ENCODE assay signal across 12 cellular contexts in the genomic region with DNA sequence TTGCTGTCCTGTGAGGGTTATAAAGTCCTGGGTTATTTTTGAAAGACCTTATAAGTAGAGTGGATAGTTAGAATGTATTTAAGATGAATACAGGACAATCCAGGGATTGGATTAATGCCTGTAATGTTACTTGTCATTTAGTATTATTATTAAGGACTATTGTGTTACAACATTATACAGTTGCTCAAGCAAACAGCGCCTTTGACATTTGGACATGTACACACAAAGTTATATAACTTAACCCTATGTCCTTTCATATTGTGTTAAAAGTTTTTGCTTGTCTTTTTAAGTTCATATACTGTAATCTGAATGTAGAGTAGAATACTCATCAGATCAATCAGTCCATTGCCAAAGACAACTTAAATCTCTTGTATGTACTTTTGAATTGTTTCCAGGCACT. TPM values are rescaled to one million over a fixed set of nuclear protein-coding genes. Genes with fewer than 3 reads are reported as not detected.
"Had no signal": no experiment of that assay in that cellular context is flagged by ENCODE, and none has a peak within 500 bp of the region (broad histone marks: within the 10 kb centered on the region; RNA-seq: fewer than 3 reads in every experiment).

No MANE protein-coding gene starts in this region.

- H3K27ac Mint-ChIP-seq: activated B cell treated with CpG ODN at 0.5 μM for 24 hours; activated CD4-positive, alpha-beta T cell treated with anti-CD3 and anti-CD28 coated beads, Interleukin-2, amount 10 ng/mL, durations not matched to agents 24 days and 14 days; activated naive CD4-positive, alpha-beta T cell treated with anti-CD3 and anti-CD28 coated beads for 36 hours; activated T-helper 1 cell treated with anti-CD3 and anti-CD28 coated beads, Interleukin-12 subunit alpha, Interleukin-12 subunit beta, Interleukin-2, Interleukin-4 antibody, amounts not matched to agents 30 ng/mL and 10 ng/mL and 1 ng/mL, durations not matched to agents 14 hours and 24 hours and 36 hours; endodermal cell; stimulated activated naive CD8-positive, alpha-beta T cell treated with anti-CD3 and anti-CD28 coated beads, Interleukin-15, amount 100 ng/mL, for 72 hours had no signal

- DNase-seq: activated B cell treated with CpG ODN at 0.5 μM for 24 hours; activated CD4-positive, alpha-beta T cell treated with anti-CD3 and anti-CD28 coated beads, Interleukin-2, amount 10 ng/mL, durations not matched to agents 24 days and 14 days; activated naive CD4-positive, alpha-beta T cell treated with anti-CD3 and anti-CD28 coated beads for 36 hours; dermis blood vessel endothelial cell; endodermal cell; stimulated activated CD4-positive, alpha-beta T cell treated with anti-CD3 and anti-CD28 coated beads, Interleukin-4, amount 100 ng/mL, for 4 hours; stimulated activated naive CD8-positive, alpha-beta T cell treated with anti-CD3 and anti-CD28 coated beads, Interleukin-15, amount 100 ng/mL, for 72 hours; T-helper 2 cell had no signal

- H3K4me1 Mint-ChIP-seq: central memory CD8-positive, alpha-beta T cell had no signal

- FAIRE-seq: TTC549, urothelium cell line had no signal

- H3K4me3 Mint-ChIP-seq: activated B cell treated with CpG ODN at 0.5 μM for 24 hours; activated CD4-positive, alpha-beta T cell treated with anti-CD3 and anti-CD28 coated beads, Interleukin-2, amount 10 ng/mL, durations not matched to agents 24 days and 14 days; activated naive CD4-positive, alpha-beta T cell treated with anti-CD3 and anti-CD28 coated beads for 36 hours; activated T-helper 1 cell treated with anti-CD3 and anti-CD28 coated beads, Interleukin-12 subunit alpha, Interleukin-12 subunit beta, Interleukin-2, Interleukin-4 antibody, amounts not matched to agents 30 ng/mL and 10 ng/mL and 1 ng/mL, durations not matched to agents 14 hours and 24 hours and 36 hours; central memory CD8-positive, alpha-beta T cell; endodermal cell; stimulated activated naive CD8-positive, alpha-beta T cell treated with anti-CD3 and anti-CD28 coated beads, Interleukin-15, amount 100 ng/mL, for 72 hours had no signal

- H3K9me3 Mint-ChIP-seq: activated B cell treated with CpG ODN at 0.5 μM for 24 hours; activated CD4-positive, alpha-beta T cell treated with anti-CD3 and anti-CD28 coated beads, Interleukin-2, amount 10 ng/mL, durations not matched to agents 24 days and 14 days; activated naive CD4-positive, alpha-beta T cell treated with anti-CD3 and anti-CD28 coated beads for 36 hours; activated T-helper 1 cell treated with anti-CD3 and anti-CD28 coated beads, Interleukin-12 subunit alpha, Interleukin-12 subunit beta, Interleukin-2, Interleukin-4 antibody, amounts not matched to agents 30 ng/mL and 10 ng/mL and 1 ng/mL, durations not matched to agents 14 hours and 24 hours and 36 hours; central memory CD8-positive, alpha-beta T cell; endodermal cell; stimulated activated naive CD8-positive, alpha-beta T cell treated with anti-CD3 and anti-CD28 coated beads, Interleukin-15, amount 100 ng/mL, for 72 hours had no signal

- ATAC-seq: stimulated activated naive CD8-positive, alpha-beta T cell treated with anti-CD3 and anti-CD28 coated beads, Interleukin-15, amount 100 ng/mL, for 72 hours had no signal

RNA-seq across cellular contexts. Expression of a gene that starts 2.0 kb away (rescaled TPM):
- total RNA-seq: activated B cell treated with CpG ODN at 0.5 μM for 24 hours; activated CD4-positive, alpha-beta T cell treated with anti-CD3 and anti-CD28 coated beads, Interleukin-2, amount 10 ng/mL, durations not matched to agents 24 days and 14 days; activated naive CD4-positive, alpha-beta T cell treated with anti-CD3 and anti-CD28 coated beads for 36 hours; activated T-helper 1 cell treated with anti-CD3 and anti-CD28 coated beads, Interleukin-12 subunit alpha, Interleukin-12 subunit beta, Interleukin-2, Interleukin-4 antibody, amounts not matched to agents 30 ng/mL and 10 ng/mL and 1 ng/mL, durations not matched to agents 14 hours and 24 hours and 36 hours had no signal
